1 cellular context compared by ENCODE assay signal in the genomic region with DNA sequence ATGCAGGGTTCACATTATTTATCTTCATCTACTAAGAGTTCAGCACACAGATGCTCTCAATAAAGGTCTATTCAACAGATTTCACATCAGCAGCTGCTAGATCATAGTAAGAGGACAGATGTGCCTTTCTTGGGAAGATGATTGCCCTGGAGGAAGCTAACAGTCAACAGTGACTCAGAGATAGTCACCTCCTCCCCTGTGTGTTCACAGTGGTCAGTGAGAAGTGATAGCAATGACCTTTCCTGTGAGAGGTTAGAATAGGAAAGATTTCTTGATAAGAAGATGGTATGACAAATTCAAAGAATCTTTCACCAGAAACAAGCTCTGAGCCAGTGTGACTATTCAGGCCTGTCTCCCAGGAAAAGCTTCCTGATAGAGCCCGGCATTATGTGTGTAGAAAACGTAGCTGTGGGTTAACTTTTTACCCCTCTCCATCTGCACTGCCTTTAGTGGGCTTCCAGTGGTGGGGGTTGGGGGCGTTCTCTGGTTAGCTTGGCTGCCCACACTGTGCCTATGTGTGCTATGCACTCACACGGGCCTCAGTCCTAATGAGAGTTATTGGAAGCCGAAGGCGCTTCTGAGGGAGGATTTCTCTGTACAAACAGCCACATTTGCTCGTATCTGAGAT.
TF ChIP-seq lines count a peak whose summit lies in the region.

No MANE protein-coding gene starts in this region.

TF ChIP-seq in HepG2, 621 proteins besides CTCF, POLR2A, EP300 and RAD21 (continued from another document and continues in another):
- no peak for TF ChIP-seq ZNF207 (IDR thresholded peaks at IDR 0.05; ENCODE audit: borderline replicate concordance)
- TF ChIP-seq ZNF343 (CRISPR knock-in tag; IDR thresholded peaks at IDR 0.05) = no peak
- TF ChIP-seq, protein P1, sequence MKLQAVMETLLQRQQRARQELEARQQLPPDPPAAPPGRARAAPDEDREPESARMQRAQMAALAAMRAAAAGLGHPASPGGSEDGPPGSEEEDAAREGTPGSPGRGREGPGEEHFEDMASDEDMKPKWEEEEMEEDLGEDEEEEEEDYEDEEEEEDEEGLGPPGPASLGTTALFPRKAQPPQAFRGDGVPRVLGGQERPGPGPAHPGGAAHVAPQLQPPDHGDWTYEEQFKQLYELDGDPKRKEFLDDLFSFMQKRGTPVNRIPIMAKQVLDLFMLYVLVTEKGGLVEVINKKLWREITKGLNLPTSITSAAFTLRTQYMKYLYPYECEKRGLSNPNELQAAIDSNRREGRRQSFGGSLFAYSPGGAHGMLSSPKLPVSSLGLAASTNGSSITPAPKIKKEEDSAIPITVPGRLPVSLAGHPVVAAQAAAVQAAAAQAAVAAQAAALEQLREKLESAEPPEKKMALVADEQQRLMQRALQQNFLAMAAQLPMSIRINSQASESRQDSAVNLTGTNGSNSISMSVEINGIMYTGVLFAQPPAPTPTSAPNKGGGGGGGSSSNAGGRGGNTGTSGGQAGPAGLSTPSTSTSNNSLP (IDR thresholded peaks at IDR 0.05; ENCODE audit: low read depth, low read length) = peak; percentile 43; the same call in 1 of the 2 replicates
- no peak for TF ChIP-seq ZNF292 (CRISPR knock-in tag; IDR thresholded peaks at IDR 0.05; ENCODE audit: borderline replicate concordance, low read depth)
- no peak for TF ChIP-seq ZC3H4 (CRISPR knock-in tag; IDR thresholded peaks at IDR 0.05; ENCODE audit: borderline replicate concordance)
- TF ChIP-seq SOX5 (CRISPR knock-in tag; IDR thresholded peaks at IDR 0.05; ENCODE audit: borderline replicate concordance) = peak; percentile 23; the same call in 1 of the 2 replicates
- no peak for TF ChIP-seq TMF1 (CRISPR knock-in tag; IDR thresholded peaks at IDR 0.05; ENCODE audit: low read depth)
- no peak for TF ChIP-seq CEBPG (CRISPR knock-in tag; IDR thresholded peaks at IDR 0.05)
- TF ChIP-seq ZNF776 (CRISPR knock-in tag; IDR thresholded peaks at IDR 0.05) = no peak
- TF ChIP-seq NFYC (CRISPR knock-in tag; IDR thresholded peaks at IDR 0.05) = peak; percentile 11; the same call in 1 of the 2 replicates
- TF ChIP-seq ZBTB4 (CRISPR knock-in tag; IDR thresholded peaks at IDR 0.05; ENCODE audit: borderline replicate concordance) = no peak
- no peak for TF ChIP-seq AGO1 (IDR thresholded peaks at IDR 0.05; ENCODE audit: low read depth, low read length, poor library complexity, severe bottlenecking)
- TF ChIP-seq SP5 (CRISPR knock-in tag; IDR thresholded peaks at IDR 0.05; ENCODE audit: borderline replicate concordance, low read depth) = peak; percentile 45; the same call in 1 of the 2 replicates
- TF ChIP-seq BATF2 (CRISPR knock-in tag; IDR thresholded peaks at IDR 0.05) = no peak
- no peak for TF ChIP-seq ZNF512 (CRISPR knock-in tag; IDR thresholded peaks at IDR 0.05)
- no peak for TF ChIP-seq ZNF883 (CRISPR knock-in tag; IDR thresholded peaks at IDR 0.05; ENCODE audit: not compliant biosample characterization)
- TF ChIP-seq ZNF629 (CRISPR knock-in tag; conservative IDR thresholded peaks at IDR 0.05) = no peak
- TF ChIP-seq ZNF83 (CRISPR knock-in tag; IDR thresholded peaks at IDR 0.05; ENCODE audit: borderline replicate concordance) = no peak
- TF ChIP-seq ZNF256 (CRISPR knock-in tag; conservative IDR thresholded peaks at IDR 0.05) = no peak
- TF ChIP-seq ZNF431 (CRISPR knock-in tag; IDR thresholded peaks at IDR 0.05; ENCODE audit: borderline replicate concordance, low read depth) = no peak
- 0 out of 2 replicates have a peak, but pooled peaks have one; percentile 55 for TF ChIP-seq SMAD3 (CRISPR knock-in tag; IDR thresholded peaks at IDR 0.05)
- TF ChIP-seq ZNF260 (CRISPR knock-in tag; IDR thresholded peaks at IDR 0.05; ENCODE audit: borderline replicate concordance, low read depth) = no peak
- no peak for TF ChIP-seq HOXA5 (CRISPR knock-in tag; IDR thresholded peaks at IDR 0.05)
- no peak for TF ChIP-seq ZNF317 (CRISPR knock-in tag; IDR thresholded peaks at IDR 0.05)
- no peak for TF ChIP-seq ZSCAN20 (CRISPR knock-in tag; IDR thresholded peaks at IDR 0.05; ENCODE audit: borderline replicate concordance)
- TF ChIP-seq MIER2 (CRISPR knock-in tag; IDR thresholded peaks at IDR 0.05) = no peak
- TF ChIP-seq YEATS4 (CRISPR knock-in tag; IDR thresholded peaks at IDR 0.05; ENCODE audit: borderline replicate concordance) = no peak
- no peak for TF ChIP-seq ZNF264 (CRISPR knock-in tag; IDR thresholded peaks at IDR 0.05)
- no peak for TF ChIP-seq NFRKB (IDR thresholded peaks at IDR 0.05)
- TF ChIP-seq ZNF296 (CRISPR knock-in tag; conservative IDR thresholded peaks at IDR 0.05) = no peak
- no peak for TF ChIP-seq KLF15 (CRISPR knock-in tag; IDR thresholded peaks at IDR 0.05; ENCODE audit: borderline replicate concordance)
- 0 out of 2 replicates have a peak, but pooled peaks have one; percentile 13 for TF ChIP-seq TAF1 (CRISPR knock-in tag; IDR thresholded peaks at IDR 0.05)
- no peak for TF ChIP-seq SMAD1 (CRISPR knock-in tag; IDR thresholded peaks at IDR 0.05; ENCODE audit: borderline replicate concordance, low read depth)
- TF ChIP-seq, protein P2, sequence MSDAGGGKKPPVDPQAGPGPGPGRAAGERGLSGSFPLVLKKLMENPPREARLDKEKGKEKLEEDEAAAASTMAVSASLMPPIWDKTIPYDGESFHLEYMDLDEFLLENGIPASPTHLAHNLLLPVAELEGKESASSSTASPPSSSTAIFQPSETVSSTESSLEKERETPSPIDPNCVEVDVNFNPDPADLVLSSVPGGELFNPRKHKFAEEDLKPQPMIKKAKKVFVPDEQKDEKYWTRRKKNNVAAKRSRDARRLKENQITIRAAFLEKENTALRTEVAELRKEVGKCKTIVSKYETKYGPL (CRISPR knock-in tag; IDR thresholded peaks at IDR 0.05) = no peak
- peak; percentile 26; the same call in 1 of the 2 replicates for TF ChIP-seq ZNF281 (CRISPR knock-in tag; IDR thresholded peaks at IDR 0.05; ENCODE audit: borderline replicate concordance)
- no peak for TF ChIP-seq RBFOX2 (IDR thresholded peaks at IDR 0.05; ENCODE audit: low read depth, low read length)
- no peak for TF ChIP-seq TCF12 (IDR thresholded peaks at IDR 0.05)
- no peak for TF ChIP-seq TCF12 (CRISPR knock-in tag; IDR thresholded peaks at IDR 0.05)
- TF ChIP-seq, protein P3, sequence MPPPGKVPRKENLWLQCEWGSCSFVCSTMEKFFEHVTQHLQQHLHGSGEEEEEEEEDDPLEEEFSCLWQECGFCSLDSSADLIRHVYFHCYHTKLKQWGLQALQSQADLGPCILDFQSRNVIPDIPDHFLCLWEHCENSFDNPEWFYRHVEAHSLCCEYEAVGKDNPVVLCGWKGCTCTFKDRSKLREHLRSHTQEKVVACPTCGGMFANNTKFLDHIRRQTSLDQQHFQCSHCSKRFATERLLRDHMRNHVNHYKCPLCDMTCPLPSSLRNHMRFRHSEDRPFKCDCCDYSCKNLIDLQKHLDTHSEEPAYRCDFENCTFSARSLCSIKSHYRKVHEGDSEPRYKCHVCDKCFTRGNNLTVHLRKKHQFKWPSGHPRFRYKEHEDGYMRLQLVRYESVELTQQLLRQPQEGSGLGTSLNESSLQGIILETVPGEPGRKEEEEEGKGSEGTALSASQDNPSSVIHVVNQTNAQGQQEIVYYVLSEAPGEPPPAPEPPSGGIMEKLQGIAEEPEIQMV (CRISPR knock-in tag; IDR thresholded peaks at IDR 0.05; ENCODE audit: low read depth) = no peak
- TF ChIP-seq XRCC5 (optimal IDR thresholded peaks at IDR 0.05; ENCODE audit: low read length) = peak; percentile 74
- TF ChIP-seq ZNF12 (CRISPR knock-in tag; IDR thresholded peaks at IDR 0.05) = peak; percentile 56; the same call in 1 of the 2 replicates
- no peak for TF ChIP-seq ZNF180 (CRISPR knock-in tag; IDR thresholded peaks at IDR 0.05; ENCODE audit: borderline replicate concordance, low read depth)
- no peak for TF ChIP-seq MAFK (conservative IDR thresholded peaks at IDR 0.05 in 1 of 2, IDR thresholded peaks at IDR 0.05 in 1 of 2; ENCODE audit: low read length in 2 of 2)
- peak in 1 of 2 experiments; percentile 32; a peak in 1 of 4 replicates for TF ChIP-seq HMGXB4 (CRISPR knock-in tag; IDR thresholded peaks at IDR 0.05; ENCODE audit: borderline replicate concordance in 1 of 2, low read depth in 1 of 2)
- no peak for TF ChIP-seq NCOA5 (CRISPR knock-in tag; IDR thresholded peaks at IDR 0.05)
- TF ChIP-seq E2F1 (CRISPR knock-in tag; IDR thresholded peaks at IDR 0.05) = no peak
- no peak for TF ChIP-seq CBFB (CRISPR knock-in tag; IDR thresholded peaks at IDR 0.05)
- TF ChIP-seq FOSL1 (CRISPR knock-in tag; IDR thresholded peaks at IDR 0.05; ENCODE audit: borderline replicate concordance) = peak; percentile 91
- 0 out of 2 replicates have a peak, but pooled peaks have one; percentile 14 for TF ChIP-seq MAFF (IDR thresholded peaks at IDR 0.05; ENCODE audit: low read depth, low read length)
